Comparison of ENCODE assay signal across 11 cellular contexts in the genomic region with DNA sequence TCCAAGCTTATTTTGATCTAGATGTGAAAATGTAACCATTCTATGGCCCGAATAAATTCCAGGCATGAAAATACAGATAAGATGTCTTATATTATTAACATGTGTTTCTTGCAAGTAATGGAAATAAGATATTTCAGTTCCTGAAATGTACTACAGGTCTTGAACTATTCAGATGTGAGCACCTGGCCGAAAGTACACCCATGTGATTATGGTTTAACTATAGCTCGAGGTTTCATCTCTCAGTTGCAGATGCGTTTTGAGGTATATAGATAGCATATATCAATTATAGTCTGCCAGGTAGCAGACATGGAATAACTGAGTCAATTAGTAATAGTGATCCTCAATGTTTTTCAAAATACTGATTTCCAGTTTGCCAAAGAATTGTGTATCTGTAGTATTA.
DNase-seq lines count a peak whose midpoint lies in the region; ATAC-seq, FAIRE-seq and TF ChIP-seq lines count a peak whose summit lies in the region.
"Had no signal": no experiment of that assay in that cellular context is flagged by ENCODE, and none has a peak within 500 bp of the region (broad histone marks: within the 10 kb centered on the region; RNA-seq: fewer than 3 reads in every experiment).

No MANE protein-coding gene starts in this region.

- H3K9ac ChIP-seq in GM12878 (ENCODE audit: control insufficient read depth, insufficient read depth, low read length) = peak overlapping the region; percentile 19; the same call in 1 of the 2 replicates

- H2AFZ ChIP-seq in GM12878 (ENCODE audit: control insufficient read depth, low read depth, low read length) = no peak overlapping the region; the same call in 1 of the 2 replicates

- SMC1A ChIA-PET in GM12878 (lab: Charles Lee; ENCODE audit: uncharacterized antibody, unreplicated experiment) = interaction anchor here (0.8 to 4.5 kb wide), 19 partner anchors 9 to 281 kb away, joined by 3 to 51 read pairs (median 5); partner anchors contain the start of gene RAB30

- peak overlapping the region; percentile 67 for H3K4me2 ChIP-seq in GM12878 (ENCODE audit: control insufficient read depth, insufficient read depth)

- no peak for TF ChIP-seq CTCF in GM12878 (IDR thresholded peaks at IDR 0.05 in 2 of 3, conservative IDR thresholded peaks at IDR 0.05 in 1 of 3; ENCODE audit: control insufficient read depth in 2 of 3, extremely low read depth in 1 of 3, insufficient read depth in 1 of 3, low read depth in 3 of 3, low read length in 3 of 3)
- no peak for TF ChIP-seq CTCF in left ventricle myocardium inferior (IDR thresholded peaks at IDR 0.05; ENCODE audit: borderline replicate concordance)

- intact Hi-C loops in GM12878 (cut with micrococcal nuclease; ENCODE audit: unreplicated experiment) (loop anchor here (1.0 to 5.0 kb wide), 3 partner anchors 10 to 187 kb away; partner anchors contain the start of gene PCF11), left ventricle myocardium inferior (cut with micrococcal nuclease) (no loop called here)

- POLR2A ChIA-PET in GM12878 (lab: Charles Lee) = interaction anchor here (0.9 to 4.5 kb wide), 10 partner anchors 8 to 97 kb away, joined by 3 to 25 read pairs (median 5); no protein-coding TSS in a partner anchor

- H3K9me3 ChIP-seq in GM12878 (replicated peaks; ENCODE audit: control insufficient read depth, insufficient read depth, low read length) = no peaks in the 10 kb centered on the region; the same call in 1 of the 3 replicates
- H3K9me3 ChIP-seq in left ventricle myocardium inferior (replicated peaks) = no peaks in the 10 kb centered on the region

- no peak for TF ChIP-seq RAD21 in GM12878 (IDR thresholded peaks at IDR 0.05; ENCODE audit: insufficient read depth, low read depth, low read length)

- peaks cover 41% of the 10 kb centered on the region for H3K4me1 ChIP-seq in GM12878 (ENCODE audit: control insufficient read depth, insufficient read depth, low read length)
- no peaks in the 10 kb centered on the region for H3K4me1 ChIP-seq in left ventricle myocardium inferior

- TF ChIP-seq POLR2A in GM12878 (IDR thresholded peaks at IDR 0.05; ENCODE audit: low read depth, low read length) = no peak

- H3K36me3 ChIP-seq in GM12878 (ENCODE audit: control insufficient read depth in 2 of 2, insufficient read depth in 2 of 2, low read length in 1 of 2) = no peaks in the 10 kb centered on the region
- H3K36me3 ChIP-seq in left ventricle myocardium inferior = no peaks in the 10 kb centered on the region

- in situ Hi-C loops in GM12878 (cut with MboI) = no loop called here

- DNase-seq in GM12878 (ENCODE audit: low read depth, low spot score) (peak; percentile 84), left ventricle myocardium inferior (no peak), NCI-H1694 treated with DMSO at 0.1 percent for 48 hours (lab: John Stamatoyannopoulos, UW) (no peak), T-helper 1 cell (no peak), DMS53 treated with DMSO at 0.1 percent for 48 hours (lab: John Stamatoyannopoulos, UW; ENCODE audit: unreplicated experiment) (no peak)
- DNase-seq: DND-41, T-helper 9 cell had no signal

- H3K27ac ChIP-seq in GM12878 (ENCODE audit: control insufficient read depth, insufficient read depth) (peak overlapping the region; percentile 94), left ventricle myocardium inferior (replicated peaks) (no peak overlapping the region)

- 0% methylated on average over 4 of the region's 4 CpGs for WGBS in GM12878 (ENCODE audit: insufficient coverage, insufficient replicate concordance, low lambda C conversion rate, missing lambda C conversion rate)

- H3K4me3 ChIP-seq in GM12878 = no peak overlapping the region
- no peak overlapping the region for H3K4me3 ChIP-seq in left ventricle myocardium inferior

- BruUV-seq in GM12878 (replicated peaks; lab: Mats Ljungman, UMichigan) = no TSS peak

- FAIRE-seq in GM12878 (lab: Jason Lieb, UNC) = peak; percentile 69
- FAIRE-seq: endothelial cell of umbilical vein had no signal

- ATAC-seq in GM18520 (IDR thresholded peaks at IDR 0.05; ENCODE audit: unreplicated experiment) (peak; percentile 93), GM21390 (IDR thresholded peaks at IDR 0.05; ENCODE audit: unreplicated experiment) (peak; percentile 93), HG03103 (IDR thresholded peaks at IDR 0.05; ENCODE audit: low read depth, unreplicated experiment) (peak; percentile 97), GM12878 (peak; percentile 83)

- CTCF ChIA-PET in GM12878 (lab: Yijun Ruan, JAX) = interaction anchor here (0.6 to 2.3 kb wide), 9 partner anchors 9 to 93 kb away, joined by 3 to 9 read pairs (median 3); no protein-coding TSS in a partner anchor

- H4K20me1 ChIP-seq in GM12878 (ENCODE audit: control insufficient read depth, insufficient read depth) = no peaks in the 10 kb centered on the region

- H3K79me2 ChIP-seq in GM12878 (ENCODE audit: control insufficient read depth, insufficient read depth, low read length) = no peaks in the 10 kb centered on the region

- TF ChIP-seq EP300 in GM12878 (IDR thresholded peaks at IDR 0.05; ENCODE audit: borderline replicate concordance in 1 of 2, control insufficient read depth in 1 of 2, low read depth in 2 of 2, low read length in 2 of 2) = peak; percentile 99 to 100

- H3K27me3 ChIP-seq in GM12878 (replicated peaks in 1 of 2; ENCODE audit: control insufficient read depth in 2 of 2, insufficient read depth in 2 of 2, low read length in 1 of 2) = no peaks in the 10 kb centered on the region
- no peaks in the 10 kb centered on the region for H3K27me3 ChIP-seq in left ventricle myocardium inferior (ENCODE audit: low read depth)

- RAD21 ChIA-PET in GM12878 (lab: Charles Lee; ENCODE audit: unreplicated experiment) = interaction anchor here (0.5 to 2.1 kb wide), 20 partner anchors 9 to 280 kb away, joined by 3 to 13 read pairs (median 4); partner anchors contain the start of genes DDIAS, PCF11 and RAB30

TF ChIP-seq in GM12878, 131 proteins besides CTCF, POLR2A, EP300 and RAD21 (continues in another document):
- TF ChIP-seq RUNX3 (IDR thresholded peaks at IDR 0.05; ENCODE audit: low read length) (peak; percentile 92), BHLHE40 (IDR thresholded peaks at IDR 0.05; ENCODE audit: borderline replicate concordance in 1 of 2, low read depth in 2 of 2, low read length in 1 of 2) (peak; percentile 78 to 88), ZZZ3 (IDR thresholded peaks at IDR 0.05; ENCODE audit: control insufficient read depth, insufficient read length, low read depth) (no peak), SREBF2 (IDR thresholded peaks at IDR 0.05; ENCODE audit: low read length) (no peak), PAX5 (IDR thresholded peaks at IDR 0.05; ENCODE audit: borderline replicate concordance, low read depth, low read length) (peak; percentile 43; the same call in 1 of the 2 replicates), GABPA (IDR thresholded peaks at IDR 0.05; ENCODE audit: low read depth) (0 out of 2 replicates have a peak, but pooled peaks have one; percentile 18), CBX3 (IDR thresholded peaks at IDR 0.05; ENCODE audit: borderline replicate concordance, low read depth) (no peak), POU2F2 (IDR thresholded peaks at IDR 0.05; ENCODE audit: borderline replicate concordance, low read depth, low read length) (peak; percentile 80; the same call in 2 of the 3 replicates), CREB1 (IDR thresholded peaks at IDR 0.05; ENCODE audit: low read depth) (0 out of 2 replicates have a peak, but pooled peaks have one; percentile 14), TCF3 (IDR thresholded peaks at IDR 0.05; ENCODE audit: borderline replicate concordance, insufficient read depth, low read depth, low read length) (peak; percentile 90; the same call in 1 of the 2 replicates), SPI1 (IDR thresholded peaks at IDR 0.05; ENCODE audit: borderline replicate concordance, insufficient read depth, low read depth, low read length) (peak; percentile 86), STAT3 (IDR thresholded peaks at IDR 0.05; ENCODE audit: low read depth, low read length) (peak; percentile 89; the same call in 1 of the 2 replicates), IKZF1 (conservative IDR thresholded peaks at IDR 0.05) (peak; percentile 81), SMARCA5 (IDR thresholded peaks at IDR 0.05) (no peak), CBX5 (IDR thresholded peaks at IDR 0.05; ENCODE audit: low read depth) (0 out of 2 replicates have a peak, but pooled peaks have one; percentile 28), DPF2 (IDR thresholded peaks at IDR 0.05) (peak; percentile 75), MTA2 (IDR thresholded peaks at IDR 0.05; ENCODE audit: low read depth) (peak; percentile 96), CHD2 (IDR thresholded peaks at IDR 0.05; ENCODE audit: borderline replicate concordance, low read depth, low read length) (peak; percentile 90), CEBPB (IDR thresholded peaks at IDR 0.05; ENCODE audit: borderline replicate concordance in 1 of 2, low read depth in 2 of 2, low read length in 2 of 2) (0 out of 4 replicates have a peak, but pooled peaks of 1 of the 2 experiments have one; percentile 57), ZNF207 (IDR thresholded peaks at IDR 0.05; ENCODE audit: borderline replicate concordance) (no peak), MEF2B (IDR thresholded peaks at IDR 0.05; ENCODE audit: partially characterized antibody, poor library complexity, severe bottlenecking) (peak; percentile 88), ZNF217 (IDR thresholded peaks at IDR 0.05) (peak; percentile 59; the same call in 1 of the 2 replicates), IKZF2 (IDR thresholded peaks at IDR 0.05) (peak; percentile 83 to 89; a peak in 3 of 4 replicates), FOXM1 (IDR thresholded peaks at IDR 0.05; ENCODE audit: low read depth, low read length) (peak; percentile 90)
- TF ChIP-seq, protein P1, sequence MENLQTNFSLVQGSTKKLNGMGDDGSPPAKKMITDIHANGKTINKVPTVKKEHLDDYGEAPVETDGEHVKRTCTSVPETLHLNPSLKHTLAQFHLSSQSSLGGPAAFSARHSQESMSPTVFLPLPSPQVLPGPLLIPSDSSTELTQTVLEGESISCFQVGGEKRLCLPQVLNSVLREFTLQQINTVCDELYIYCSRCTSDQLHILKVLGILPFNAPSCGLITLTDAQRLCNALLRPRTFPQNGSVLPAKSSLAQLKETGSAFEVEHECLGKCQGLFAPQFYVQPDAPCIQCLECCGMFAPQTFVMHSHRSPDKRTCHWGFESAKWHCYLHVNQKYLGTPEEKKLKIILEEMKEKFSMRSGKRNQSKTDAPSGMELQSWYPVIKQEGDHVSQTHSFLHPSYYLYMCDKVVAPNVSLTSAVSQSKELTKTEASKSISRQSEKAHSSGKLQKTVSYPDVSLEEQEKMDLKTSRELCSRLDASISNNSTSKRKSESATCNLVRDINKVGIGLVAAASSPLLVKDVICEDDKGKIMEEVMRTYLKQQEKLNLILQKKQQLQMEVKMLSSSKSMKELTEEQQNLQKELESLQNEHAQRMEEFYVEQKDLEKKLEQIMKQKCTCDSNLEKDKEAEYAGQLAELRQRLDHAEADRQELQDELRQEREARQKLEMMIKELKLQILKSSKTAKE (IDR thresholded peaks at IDR 0.05; ENCODE audit: low read depth, poor library complexity, severe bottlenecking) = peak; percentile 94
